1 cellular context compared by ENCODE assay signal in genomic region chr6:30147096-30147495, GRCh38.
TF ChIP-seq lines count a peak whose summit lies in the region.

No MANE protein-coding gene starts in this region.

TF ChIP-seq in H1, 55 proteins besides CTCF, POLR2A, EP300 and RAD21:
- no peak for TF ChIP-seq CBX5 (IDR thresholded peaks at IDR 0.05; ENCODE audit: low read depth, low read length)
- TF ChIP-seq FOSL1 (IDR thresholded peaks at IDR 0.05; ENCODE audit: insufficient read depth, low read depth, low read length): no peak
- no peak for TF ChIP-seq MAX (IDR thresholded peaks at IDR 0.05)
- TF ChIP-seq MAFK (IDR thresholded peaks at IDR 0.05; ENCODE audit: low read depth, low read length): no peak
- TF ChIP-seq TBP (IDR thresholded peaks at IDR 0.05; ENCODE audit: low read depth, low read length): no peak
- no peak for TF ChIP-seq JUN (IDR thresholded peaks at IDR 0.05; ENCODE audit: low read depth, low read length)
- no peak for TF ChIP-seq PHF8 (conservative IDR thresholded peaks at IDR 0.05; ENCODE audit: low read depth, low read length)
- no peak for TF ChIP-seq ZNF274 (IDR thresholded peaks at IDR 0.05; ENCODE audit: borderline replicate concordance, extremely low read depth, low read length)
- TF ChIP-seq KDM4A (IDR thresholded peaks at IDR 0.05; ENCODE audit: low read depth, low read length, severe bottlenecking): no peak
- no peak for TF ChIP-seq NANOG (IDR thresholded peaks at IDR 0.05; ENCODE audit: insufficient read depth, low read depth, low read length, poor library complexity, severe bottlenecking)
- no peak for TF ChIP-seq BACH1 (IDR thresholded peaks at IDR 0.05; ENCODE audit: low read length)
- TF ChIP-seq, protein P1, sequence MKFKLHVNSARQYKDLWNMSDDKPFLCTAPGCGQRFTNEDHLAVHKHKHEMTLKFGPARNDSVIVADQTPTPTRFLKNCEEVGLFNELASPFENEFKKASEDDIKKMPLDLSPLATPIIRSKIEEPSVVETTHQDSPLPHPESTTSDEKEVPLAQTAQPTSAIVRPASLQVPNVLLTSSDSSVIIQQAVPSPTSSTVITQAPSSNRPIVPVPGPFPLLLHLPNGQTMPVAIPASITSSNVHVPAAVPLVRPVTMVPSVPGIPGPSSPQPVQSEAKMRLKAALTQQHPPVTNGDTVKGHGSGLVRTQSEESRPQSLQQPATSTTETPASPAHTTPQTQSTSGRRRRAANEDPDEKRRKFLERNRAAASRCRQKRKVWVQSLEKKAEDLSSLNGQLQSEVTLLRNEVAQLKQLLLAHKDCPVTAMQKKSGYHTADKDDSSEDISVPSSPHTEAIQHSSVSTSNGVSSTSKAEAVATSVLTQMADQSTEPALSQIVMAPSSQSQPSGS (IDR thresholded peaks at IDR 0.05; ENCODE audit: low read length): no peak
- no peak for TF ChIP-seq SP1 (IDR thresholded peaks at IDR 0.05; ENCODE audit: low read depth, low read length)
- TF ChIP-seq, protein P2, sequence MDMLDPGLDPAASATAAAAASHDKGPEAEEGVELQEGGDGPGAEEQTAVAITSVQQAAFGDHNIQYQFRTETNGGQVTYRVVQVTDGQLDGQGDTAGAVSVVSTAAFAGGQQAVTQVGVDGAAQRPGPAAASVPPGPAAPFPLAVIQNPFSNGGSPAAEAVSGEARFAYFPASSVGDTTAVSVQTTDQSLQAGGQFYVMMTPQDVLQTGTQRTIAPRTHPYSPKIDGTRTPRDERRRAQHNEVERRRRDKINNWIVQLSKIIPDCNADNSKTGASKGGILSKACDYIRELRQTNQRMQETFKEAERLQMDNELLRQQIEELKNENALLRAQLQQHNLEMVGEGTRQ (IDR thresholded peaks at IDR 0.05; ENCODE audit: low read length): no peak
- no peak for TF ChIP-seq SRF (IDR thresholded peaks at IDR 0.05; ENCODE audit: low read depth, low read length)
- TF ChIP-seq SIX5 (IDR thresholded peaks at IDR 0.05; ENCODE audit: low read depth, low read length): no peak
- no peak for TF ChIP-seq BCL11A (IDR thresholded peaks at IDR 0.05; ENCODE audit: low read depth in 2 of 2, low read length in 2 of 2)
- TF ChIP-seq EZH2 (IDR thresholded peaks at IDR 0.05; ENCODE audit: low read depth, low read length, severe bottlenecking): no peak
- no peak for TF ChIP-seq GABPA (IDR thresholded peaks at IDR 0.05; ENCODE audit: borderline replicate concordance, insufficient read depth, low read length)
- no peak for TF ChIP-seq SAP30 (IDR thresholded peaks at IDR 0.05; ENCODE audit: insufficient read depth, insufficient replicate concordance, low read length)
